ENCODE assay signal across 8 cellular contexts in the genomic region with DNA sequence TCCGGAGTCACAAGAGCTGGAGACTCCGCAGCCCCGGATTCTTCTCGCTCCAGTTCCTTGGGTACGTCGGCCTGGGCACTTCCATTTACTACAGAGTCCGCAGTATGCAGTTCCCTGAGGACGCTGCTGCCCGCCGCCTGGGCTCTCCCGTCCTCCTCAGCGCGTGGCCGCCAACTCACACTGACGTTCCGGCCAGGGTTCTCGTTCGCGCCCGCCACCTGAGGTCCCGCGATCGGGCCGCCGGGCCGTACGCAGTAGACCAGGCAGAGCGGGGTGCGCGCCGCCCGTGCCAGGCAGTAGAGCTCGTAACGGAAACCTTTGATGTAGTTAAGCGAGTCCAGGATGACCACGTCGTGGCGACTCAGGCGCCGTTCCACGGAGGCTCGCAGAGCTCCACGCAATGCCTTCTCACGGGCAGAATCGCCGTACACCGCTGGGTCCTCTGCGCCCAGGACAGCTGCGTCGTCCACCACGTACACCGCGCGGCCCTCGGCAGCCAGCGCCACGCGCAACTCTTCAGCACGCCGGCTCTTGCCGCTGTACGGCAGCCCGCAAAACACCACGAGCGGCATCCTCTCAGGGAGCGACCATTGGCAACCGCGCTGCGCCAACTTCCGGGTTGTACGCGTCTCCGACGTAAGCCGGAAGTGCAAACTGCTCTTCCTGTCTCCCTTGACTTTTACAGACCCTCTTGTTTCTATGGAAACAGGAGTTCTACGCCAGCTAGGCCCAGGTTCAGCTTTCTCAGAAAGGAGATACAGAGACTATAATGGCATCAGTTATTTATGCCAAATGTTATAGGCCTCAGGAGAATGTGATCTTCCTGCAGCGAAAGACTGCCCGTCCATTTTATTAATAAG. TPM values are rescaled to one million over a fixed set of nuclear protein-coding genes. Genes with fewer than 3 reads are reported as not detected.
A peak's percentile ranks its signal among the peaks of the same experiment; 100 is the strongest.
DNase-seq lines count a peak whose midpoint lies in the region; ATAC-seq and TF ChIP-seq lines count a peak whose summit lies in the region.

A gene with protein sequence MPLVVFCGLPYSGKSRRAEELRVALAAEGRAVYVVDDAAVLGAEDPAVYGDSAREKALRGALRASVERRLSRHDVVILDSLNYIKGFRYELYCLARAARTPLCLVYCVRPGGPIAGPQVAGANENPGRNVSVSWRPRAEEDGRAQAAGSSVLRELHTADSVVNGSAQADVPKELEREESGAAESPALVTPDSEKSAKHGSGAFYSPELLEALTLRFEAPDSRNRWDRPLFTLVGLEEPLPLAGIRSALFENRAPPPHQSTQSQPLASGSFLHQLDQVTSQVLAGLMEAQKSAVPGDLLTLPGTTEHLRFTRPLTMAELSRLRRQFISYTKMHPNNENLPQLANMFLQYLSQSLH (minus strand): TSS at position 621 of the 860 bp plus-strand sequence. CDS start 49 bp downstream, at position 572.

- intact Hi-C loops in left ventricle myocardium inferior (cut with micrococcal nuclease) (no loop called here), prostate gland (cut with DNase I) (no loop called here)

- H3K4me1 ChIP-seq in left ventricle myocardium inferior (peaks cover 29% of the 10 kb centered on the region), prostate gland (replicated peaks) (peaks cover 3% of the 10 kb centered on the region), urinary bladder (ENCODE audit: insufficient read depth) (no peaks in the 10 kb centered on the region)

- DNase-seq in NCI-H1694 (lab: John Stamatoyannopoulos, UW), result peak; percentile 87
- DNase-seq in amniotic stem cell (lab: John Stamatoyannopoulos, UW), result peak; percentile 70
- peak; percentile 87 for DNase-seq in left ventricle myocardium inferior
- peak; percentile 76 for DNase-seq in prostate gland (ENCODE audit: low spot score)

- H3K36me3 ChIP-seq in left ventricle myocardium inferior (peaks cover 16% of the 10 kb centered on the region), prostate gland (no peaks in the 10 kb centered on the region), urinary bladder (ENCODE audit: insufficient read depth) (no peaks in the 10 kb centered on the region)

- TF ChIP-seq CTCF in left ventricle myocardium inferior (IDR thresholded peaks at IDR 0.05; ENCODE audit: borderline replicate concordance), result no peak
- TF ChIP-seq CTCF in prostate gland (IDR thresholded peaks at IDR 0.05), result peak in 1 of 4 experiments; percentile 9

- peaks cover 27% of the 10 kb centered on the region for H3K4me1 Mint-ChIP-seq in T-helper 1 cell treated with Interleukin-12 subunit alpha and Interleukin-12 subunit beta and Interleukin-4 antibody, amounts not matched to agents 30 μg/mL and 1 μg/mL, for 36 hours (ENCODE audit: low read depth)

- H3K9me3 ChIP-seq in left ventricle myocardium inferior (replicated peaks) (no peaks in the 10 kb centered on the region), prostate gland (no peaks in the 10 kb centered on the region)

- H3K4me3 ChIP-seq in left ventricle myocardium inferior (peak within 1 kb of the TSS; percentile 96), prostate gland (peak within 1 kb of the TSS; percentile 57 to 72), urinary bladder (ENCODE audit: low read depth, low read length) (peak within 1 kb of the TSS; percentile 68)

- peak; percentile 91 for ATAC-seq in HG02885 (IDR thresholded peaks at IDR 0.05; ENCODE audit: poor library complexity, unreplicated experiment)

- peak within 1 kb of the TSS; percentile 86 for H3K27ac Mint-ChIP-seq in T-helper 1 cell treated with Interleukin-12 subunit alpha and Interleukin-12 subunit beta and Interleukin-4 antibody, amounts not matched to agents 30 μg/mL and 1 μg/mL, for 36 hours

- WGBS in prostate gland, result 2% methylated on average over 73 of the region's 78 CpGs
- 1% methylated on average over 78 of the region's 78 CpGs for WGBS in urinary bladder

- H3K9me3 Mint-ChIP-seq in T-helper 1 cell treated with Interleukin-12 subunit alpha and Interleukin-12 subunit beta and Interleukin-4 antibody, amounts not matched to agents 30 μg/mL and 1 μg/mL, for 36 hours, result no peaks in the 10 kb centered on the region

- TF ChIP-seq POLR2A in GM15510 (IDR thresholded peaks at IDR 0.05; ENCODE audit: borderline replicate concordance, extremely low read depth, insufficient read length) (peak; percentile 86), prostate gland (IDR thresholded peaks at IDR 0.05) (peak; percentile 41)

- peaks cover 34% of the 10 kb centered on the region for H3K36me3 Mint-ChIP-seq in T-helper 1 cell treated with Interleukin-12 subunit alpha and Interleukin-12 subunit beta and Interleukin-4 antibody, amounts not matched to agents 30 μg/mL and 1 μg/mL, for 36 hours (ENCODE audit: low read depth)

- H3K27me3 Mint-ChIP-seq in T-helper 1 cell treated with Interleukin-12 subunit alpha and Interleukin-12 subunit beta and Interleukin-4 antibody, amounts not matched to agents 30 μg/mL and 1 μg/mL, for 36 hours (ENCODE audit: low read depth), result no peaks in the 10 kb centered on the region

- peak within 1 kb of the TSS; percentile 88 for H3K4me3 Mint-ChIP-seq in T-helper 1 cell treated with Interleukin-12 subunit alpha and Interleukin-12 subunit beta and Interleukin-4 antibody, amounts not matched to agents 30 μg/mL and 1 μg/mL, for 36 hours

- H3K27ac ChIP-seq in left ventricle myocardium inferior (replicated peaks), result peak within 1 kb of the TSS; percentile 92
- H3K27ac ChIP-seq in prostate gland, result peak within 1 kb of the TSS; percentile 82 to 86
- H3K27ac ChIP-seq in urinary bladder (ENCODE audit: low read depth), result peak within 1 kb of the TSS; percentile 87

- H3K27me3 ChIP-seq in left ventricle myocardium inferior (ENCODE audit: low read depth), result no peaks in the 10 kb centered on the region
- H3K27me3 ChIP-seq in prostate gland (replicated peaks; ENCODE audit: insufficient read depth), result no peaks in the 10 kb centered on the region

RNA-seq across cellular contexts. Expression of the gene that starts here (rescaled TPM):
- total RNA-seq in left ventricle myocardium inferior, result 3.2 TPM
- total RNA-seq in prostate gland, result 10 to 100 TPM in 1 of 2 donors, 1 to 10 TPM in 1; 9.2 to 15.0 TPM
- 4.9 TPM for total RNA-seq in urinary bladder
- 11.1 TPM for polyA plus RNA-seq in urinary bladder

Comparison
In these comparisons a context has a peak if more than half of its experiments do, and no peak if none do; other contexts are left out.
1. Peak in every context shown above with its lines: DNase-seq, ATAC-seq, H3K4me3 ChIP-seq and H3K27ac ChIP-seq.